Comparison of ENCODE assay signal across 8 cellular contexts in the genomic region with DNA sequence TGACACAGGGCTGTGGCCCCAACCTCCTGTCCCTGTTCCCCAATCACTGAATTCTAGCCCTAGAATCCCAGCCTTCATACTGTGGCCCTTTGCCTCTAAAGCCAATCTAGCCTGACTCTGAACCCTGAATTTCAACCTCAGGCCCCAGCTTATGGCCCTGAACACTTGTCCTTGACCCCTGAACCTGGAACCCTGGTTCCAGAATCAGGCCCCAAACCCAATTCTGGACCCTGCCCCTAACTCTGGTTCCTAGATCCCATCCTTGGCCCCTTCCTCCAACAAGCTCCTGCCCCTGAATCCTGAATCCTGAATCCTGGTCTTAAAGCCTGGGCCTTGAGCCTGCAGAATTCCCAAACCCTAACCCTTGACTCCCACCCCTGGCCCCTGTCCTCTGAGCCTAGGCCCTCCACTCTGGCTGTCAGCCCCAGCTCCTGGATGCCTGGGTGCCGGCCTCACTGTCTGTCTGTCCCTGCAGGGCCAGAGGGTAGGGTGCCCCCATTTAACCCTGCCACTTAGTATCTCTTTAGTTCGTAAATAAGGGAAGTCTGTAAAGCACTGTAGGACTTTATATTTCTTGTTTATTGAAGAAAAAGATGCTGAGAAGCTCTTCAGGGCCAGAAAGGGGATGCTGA. TPM values are rescaled to one million over a fixed set of nuclear protein-coding genes. Genes with fewer than 3 reads are reported as not detected.
DNase-seq lines count a peak whose midpoint lies in the region; ATAC-seq and TF ChIP-seq lines count a peak whose summit lies in the region.

No MANE protein-coding gene starts in this region.

- no peak overlapping the region for H2AFZ ChIP-seq in MM.1S (ENCODE audit: low read length)
- H2AFZ ChIP-seq in neural cell (ENCODE audit: low read depth, low read length): no peak overlapping the region

- H3F3A ChIP-seq in MM.1S (ENCODE audit: insufficient read depth, low read length) (no peaks in the 10 kb centered on the region), neural cell (ENCODE audit: insufficient read depth, low read length, poor library complexity, severe bottlenecking) (peaks cover 4% of the 10 kb centered on the region)

- ATAC-seq in GM19023 (IDR thresholded peaks at IDR 0.05; ENCODE audit: unreplicated experiment): no peak

- peak overlapping the region; percentile 96 to 100 (median 99) for H3K4me2 ChIP-seq in BLaER1 treated with 17β-estradiol and CSF1 and Interleukin-3, amounts not matched to agents 10 nM and 100 nM
- H3K4me2 ChIP-seq in MM.1S (ENCODE audit: low read depth, low read length) (peak overlapping the region; percentile 61; the same call in 1 of the 2 replicates), neural cell (ENCODE audit: low read length) (peak overlapping the region; percentile 72)

- TF ChIP-seq CTCF in MM.1S (IDR thresholded peaks at IDR 0.05; ENCODE audit: low read length) (no peak), neural cell (IDR thresholded peaks at IDR 0.05; ENCODE audit: poor library complexity, severe bottlenecking) (no peak)

- TF ChIP-seq EP300 in neural cell (conservative IDR thresholded peaks at IDR 0.05; ENCODE audit: poor library complexity, severe bottlenecking): no peak

- H3K9me2 ChIP-seq in MM.1S (replicated peaks; ENCODE audit: insufficient read depth, low read length): no peaks in the 10 kb centered on the region
- H3K9me2 ChIP-seq in neural cell (ENCODE audit: insufficient read depth, low read length): no peaks in the 10 kb centered on the region

- H3K9me3 ChIP-seq in BLaER1 treated with 17β-estradiol and CSF1 and Interleukin-3, amounts not matched to agents 10 nM and 100 nM (replicated peaks in 1 of 11): no peaks in the 10 kb centered on the region
- H3K9me3 ChIP-seq in MM.1S (replicated peaks; ENCODE audit: insufficient read depth, low read length) (no peaks in the 10 kb centered on the region), neural cell (ENCODE audit: low read length) (no peaks in the 10 kb centered on the region)
- H3K9me3 ChIP-seq in effector memory CD4-positive, alpha-beta T cell (ENCODE audit: control insufficient read depth, low read length): no peaks in the 10 kb centered on the region

- H4K20me1 ChIP-seq in BLaER1 treated with 17β-estradiol and CSF1 and Interleukin-3, amounts not matched to agents 10 nM and 100 nM: peaks cover 32 to 78% (median 60%) of the 10 kb centered on the region in 11 experiments; a peak in 21 of 22 replicates
- no peaks in the 10 kb centered on the region for H4K20me1 ChIP-seq in MM.1S (ENCODE audit: insufficient read depth, low read length)
- H4K20me1 ChIP-seq in neural cell (ENCODE audit: insufficient read depth): no peaks in the 10 kb centered on the region

- peaks cover 0 to 31% (median 5%) of the 10 kb centered on the region in 11 experiments; a peak in 8 of 22 replicates for H3K36me3 ChIP-seq in BLaER1 treated with 17β-estradiol and CSF1 and Interleukin-3, amounts not matched to agents 10 nM and 100 nM
- H3K36me3 ChIP-seq in MM.1S (replicated peaks; ENCODE audit: insufficient read depth, low read length) (no peaks in the 10 kb centered on the region), neural cell (ENCODE audit: insufficient read depth, low read length) (no peaks in the 10 kb centered on the region)
- H3K36me3 ChIP-seq in effector memory CD4-positive, alpha-beta T cell (ENCODE audit: control insufficient read depth, insufficient read depth, low read length): no peaks in the 10 kb centered on the region

- no peak for TF ChIP-seq RAD21 in neural cell (conservative IDR thresholded peaks at IDR 0.05)

- H3K4me3 ChIP-seq in BLaER1 treated with 17β-estradiol and CSF1 and Interleukin-3, amounts not matched to agents 10 nM and 100 nM: peak overlapping the region; percentile 71 to 97 (median 88)
- H3K4me3 ChIP-seq in MM.1S (ENCODE audit: low read length) (no peak overlapping the region; the same call in 1 of the 2 replicates), neural cell (ENCODE audit: low read length) (peak overlapping the region; percentile 75)
- peak overlapping the region; percentile 51 for H3K4me3 ChIP-seq in effector memory CD4-positive, alpha-beta T cell (ENCODE audit: insufficient read depth, low read depth, low read length, poor library complexity, severe bottlenecking)

- peaks cover 52 to 84% (median 81%) of the 10 kb centered on the region in 10 experiments for H3K4me1 ChIP-seq in BLaER1 treated with 17β-estradiol and CSF1 and Interleukin-3, amounts not matched to agents 10 nM and 100 nM
- H3K4me1 ChIP-seq in MM.1S (ENCODE audit: low read length): no peaks in the 10 kb centered on the region
- peaks cover 35% of the 10 kb centered on the region for H3K4me1 ChIP-seq in effector memory CD4-positive, alpha-beta T cell (ENCODE audit: control insufficient read depth, insufficient read depth, low read length, poor library complexity, severe bottlenecking)

- DNase-seq in MM.1S (no peak), RKO (ENCODE audit: low spot score) (no peak), NCI-H345 (lab: John Stamatoyannopoulos, UW) (no peak), GDM1 (lab: John Stamatoyannopoulos, UW) (no peak)
- DNase-seq in effector memory CD4-positive, alpha-beta T cell: no peak

- peaks cover 0 to 15% (median 0%) of the 10 kb centered on the region in 11 experiments; a peak in 4 of 22 replicates for H3K27me3 ChIP-seq in BLaER1 treated with 17β-estradiol and CSF1 and Interleukin-3, amounts not matched to agents 10 nM and 100 nM
- no peaks in the 10 kb centered on the region for H3K27me3 ChIP-seq in MM.1S (replicated peaks; ENCODE audit: insufficient read depth, low read length)
- H3K27me3 ChIP-seq in effector memory CD4-positive, alpha-beta T cell (replicated peaks; ENCODE audit: control insufficient read depth, insufficient read depth, low read length, poor library complexity, severe bottlenecking): no peaks in the 10 kb centered on the region
- H3K27me3 ChIP-seq in neural cell (ENCODE audit: insufficient read depth, low read depth, low read length): no peaks in the 10 kb centered on the region

- H3K9ac ChIP-seq in BLaER1 treated with 17β-estradiol and CSF1 and Interleukin-3, amounts not matched to agents 10 nM and 100 nM: peak overlapping the region; percentile 86 to 96 (median 92); a peak in 20 of 22 replicates
- H3K9ac ChIP-seq in MM.1S (ENCODE audit: low read length): no peak overlapping the region
- no peak overlapping the region for H3K9ac ChIP-seq in neural cell (ENCODE audit: low read length)

- H3K27ac ChIP-seq in BLaER1 treated with 17β-estradiol and CSF1 and Interleukin-3, amounts not matched to agents 10 nM and 100 nM: peak overlapping the region in 9 of 11 experiments; percentile 82 to 92 (median 87); a peak in 17 of 22 replicates
- H3K27ac ChIP-seq in MM.1S (ENCODE audit: low read length) (no peak overlapping the region), neural cell (ENCODE audit: low read length) (no peak overlapping the region)
- peak overlapping the region; percentile 72 for H3K27ac ChIP-seq in effector memory CD4-positive, alpha-beta T cell (ENCODE audit: insufficient read depth, low read length, poor library complexity, severe bottlenecking)

- H3K79me2 ChIP-seq in MM.1S (ENCODE audit: low read length): peaks cover 19% of the 10 kb centered on the region; the same call in 1 of the 2 replicates
- H3K79me2 ChIP-seq in neural cell (replicated peaks; ENCODE audit: insufficient read depth, low read length): peaks cover 28% of the 10 kb centered on the region

TF ChIP-seq in neural cell, 6 proteins besides CTCF, POLR2A, EP300 and RAD21:
- TF ChIP-seq MXI1 (conservative IDR thresholded peaks at IDR 0.05; ENCODE audit: poor library complexity, severe bottlenecking): no peak
- TF ChIP-seq POLR2AphosphoS5 (IDR thresholded peaks at IDR 0.05): no peak
- no peak for TF ChIP-seq SMC3 (conservative IDR thresholded peaks at IDR 0.05; ENCODE audit: poor library complexity)
- TF ChIP-seq TAF1 (IDR thresholded peaks at IDR 0.05; ENCODE audit: low read depth): no peak
- no peak for TF ChIP-seq EZH2 (IDR thresholded peaks at IDR 0.05; ENCODE audit: borderline replicate concordance, insufficient read depth, low read length, poor library complexity, severe bottlenecking)
- TF ChIP-seq, protein P1, sequence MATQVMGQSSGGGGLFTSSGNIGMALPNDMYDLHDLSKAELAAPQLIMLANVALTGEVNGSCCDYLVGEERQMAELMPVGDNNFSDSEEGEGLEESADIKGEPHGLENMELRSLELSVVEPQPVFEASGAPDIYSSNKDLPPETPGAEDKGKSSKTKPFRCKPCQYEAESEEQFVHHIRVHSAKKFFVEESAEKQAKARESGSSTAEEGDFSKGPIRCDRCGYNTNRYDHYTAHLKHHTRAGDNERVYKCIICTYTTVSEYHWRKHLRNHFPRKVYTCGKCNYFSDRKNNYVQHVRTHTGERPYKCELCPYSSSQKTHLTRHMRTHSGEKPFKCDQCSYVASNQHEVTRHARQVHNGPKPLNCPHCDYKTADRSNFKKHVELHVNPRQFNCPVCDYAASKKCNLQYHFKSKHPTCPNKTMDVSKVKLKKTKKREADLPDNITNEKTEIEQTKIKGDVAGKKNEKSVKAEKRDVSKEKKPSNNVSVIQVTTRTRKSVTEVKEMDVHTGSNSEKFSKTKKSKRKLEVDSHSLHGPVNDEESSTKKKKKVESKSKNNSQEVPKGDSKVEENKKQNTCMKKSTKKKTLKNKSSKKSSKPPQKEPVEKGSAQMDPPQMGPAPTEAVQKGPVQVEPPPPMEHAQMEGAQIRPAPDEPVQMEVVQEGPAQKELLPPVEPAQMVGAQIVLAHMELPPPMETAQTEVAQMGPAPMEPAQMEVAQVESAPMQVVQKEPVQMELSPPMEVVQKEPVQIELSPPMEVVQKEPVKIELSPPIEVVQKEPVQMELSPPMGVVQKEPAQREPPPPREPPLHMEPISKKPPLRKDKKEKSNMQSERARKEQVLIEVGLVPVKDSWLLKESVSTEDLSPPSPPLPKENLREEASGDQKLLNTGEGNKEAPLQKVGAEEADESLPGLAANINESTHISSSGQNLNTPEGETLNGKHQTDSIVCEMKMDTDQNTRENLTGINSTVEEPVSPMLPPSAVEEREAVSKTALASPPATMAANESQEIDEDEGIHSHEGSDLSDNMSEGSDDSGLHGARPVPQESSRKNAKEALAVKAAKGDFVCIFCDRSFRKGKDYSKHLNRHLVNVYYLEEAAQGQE (IDR thresholded peaks at IDR 0.05; ENCODE audit: borderline replicate concordance): no peak

RNA-seq across cellular contexts. Expression of a gene that starts 1.3 kb away (rescaled TPM):
- polyA plus RNA-seq in neural cell: 44.5 and 48.8 TPM in 2 replicates
- 86.2 and 89.9 TPM in 2 replicates for polyA minus RNA-seq in neural cell

Comparison
In these comparisons a context has a peak if more than half of its experiments do, and no peak if none do; other contexts are left out.
1. H3K27ac ChIP-seq: peak in BLaER1 treated with 17β-estradiol and CSF1 and Interleukin-3, amounts not matched to agents 10 nM and 100 nM (9 of 11) and effector memory CD4-positive, alpha-beta T cell (single experiment); none in MM.1S (single experiment) and neural cell (single experiment).
2. H3K9ac ChIP-seq: peak in BLaER1 treated with 17β-estradiol and CSF1 and Interleukin-3, amounts not matched to agents 10 nM and 100 nM (11 of 11); none in MM.1S (single experiment) and neural cell (single experiment).
3. Peak in every context shown above with its lines, with median percentiles within 50 percentile points of each other: H3K4me2 ChIP-seq.